Comparison of ENCODE assay signal across 25 cellular contexts in genomic region chr2:106953236-106953635, GRCh38.
A peak's percentile ranks its signal among the peaks of the same experiment; 100 is the strongest.
DNase-seq lines count a peak whose midpoint lies in the region; ATAC-seq, FAIRE-seq and TF ChIP-seq lines count a peak whose summit lies in the region.
"Had no signal": no experiment of that assay in that cellular context is flagged by ENCODE, and none has a peak within 500 bp of the region (broad histone marks: within the 10 kb centered on the region; RNA-seq: fewer than 3 reads in every experiment).

No MANE protein-coding gene starts in this region.

- H3K27me3 ChIP-seq in osteoblast (ENCODE audit: insufficient read depth, low read length): no peaks in the 10 kb centered on the region
- H3K27me3 ChIP-seq: BLaER1 treated with 17β-estradiol and CSF1 and Interleukin-3, amounts not matched to agents 10 nM and 100 nM; MG63 had no signal

- WGBS in A549 (ENCODE audit: missing lambda C conversion rate): 86% methylated on average over 5 of the region's 5 CpGs

- TF ChIP-seq POLR2A in A549 (IDR thresholded peaks at IDR 0.05; ENCODE audit: low read length): no peak

- H3K27ac ChIP-seq in A549 (no peak overlapping the region), osteoblast (ENCODE audit: low read depth, low read length) (no peak overlapping the region)
- H3K27ac ChIP-seq: BLaER1 treated with 17β-estradiol and CSF1 and Interleukin-3, amounts not matched to agents 10 nM and 100 nM; RWPE1 had no signal

- FAIRE-seq in A549 (lab: Jason Lieb, UNC): no peak
- FAIRE-seq: D721Med, GM12878, HTR-8/SVneo had no signal

- TF ChIP-seq CTCF in A549 (IDR thresholded peaks at IDR 0.05) (no peak), osteoblast (IDR thresholded peaks at IDR 0.05; ENCODE audit: extremely low read depth, low read depth, low read length) (no peak)

- POLR2A ChIA-PET in A549 (lab: Yijun Ruan, JAX): no interaction called here

- TF ChIP-seq EP300 in A549 (IDR thresholded peaks at IDR 0.05): no peak

- H3K4me1 ChIP-seq in A549 (no peaks in the 10 kb centered on the region), osteoblast (ENCODE audit: insufficient read depth, low read length) (peaks cover 24% of the 10 kb centered on the region)
- H3K4me1 ChIP-seq: BLaER1 treated with 17β-estradiol and CSF1 and Interleukin-3, amounts not matched to agents 10 nM and 100 nM; HAP-1 had no signal

- no peaks in the 10 kb centered on the region for H4K20me1 ChIP-seq in osteoblast (ENCODE audit: insufficient read depth, low read length)
- H4K20me1 ChIP-seq: BLaER1 treated with 17β-estradiol and CSF1 and Interleukin-3, amounts not matched to agents 10 nM and 100 nM had no signal

- no peak overlapping the region for H2AFZ ChIP-seq in osteoblast (ENCODE audit: low read length)

- DNase-seq in A549 (ENCODE audit: low read depth in 1 of 2, low spot score in 1 of 2) (no peak), HS-27A (ENCODE audit: low read depth) (peak; percentile 74), astrocyte of the hippocampus (ENCODE audit: low read depth, low spot score) (peak; percentile 18), osteoblast (ENCODE audit: insufficient read length, low spot score, missing footprints) (no peak), AML-193 (lab: John Stamatoyannopoulos, UW) (no peak), NCI-H2081 (lab: John Stamatoyannopoulos, UW) (no peak)
- DNase-seq: CD4-positive, alpha-beta T cell; GDM1; GOT3; HFFc6; KBM-7; MG63; NCI-H1417; NCI-H1694; NCI-H2029 treated with DMSO at 0.1 percent for 48 hours; NCI-H2227 treated with DMSO at 0.1 percent for 48 hours; NCI-H69; SHP77 had no signal

- H3K9me3 ChIP-seq in A549: no peaks in the 10 kb centered on the region; the same call in 2 of the 3 replicates
- no peaks in the 10 kb centered on the region for H3K9me3 ChIP-seq in osteoblast (ENCODE audit: low read depth, low read length)
- H3K9me3 ChIP-seq: HAP-1, MG63 had no signal

- H3K4me2 ChIP-seq in A549 (no peak overlapping the region), osteoblast (ENCODE audit: insufficient read depth, low read length) (peak overlapping the region; percentile 28)
- H3K4me2 ChIP-seq: BLaER1 treated with 17β-estradiol and CSF1 and Interleukin-3, amounts not matched to agents 10 nM and 100 nM had no signal

- no peak for TF ChIP-seq RAD21 in A549 (conservative IDR thresholded peaks at IDR 0.05 in 1 of 2, IDR thresholded peaks at IDR 0.05 in 1 of 2)

- H3K36me3 ChIP-seq in osteoblast (ENCODE audit: insufficient read depth, low read length): no peaks in the 10 kb centered on the region
- H3K36me3 ChIP-seq: BLaER1 treated with 17β-estradiol and CSF1 and Interleukin-3, amounts not matched to agents 10 nM and 100 nM; HAP-1; MG63 had no signal

- CTCF ChIA-PET in A549 (lab: Yijun Ruan, JAX): no interaction called here

- no peak for ATAC-seq in A549
- ATAC-seq in GM21619 (IDR thresholded peaks at IDR 0.05; ENCODE audit: unreplicated experiment): no peak
- ATAC-seq: GM12878 had no signal

- H3K79me2 ChIP-seq in osteoblast (ENCODE audit: insufficient read depth, low read length): no peaks in the 10 kb centered on the region

- H3K4me3 ChIP-seq in A549 (no peak overlapping the region), osteoblast (ENCODE audit: insufficient read depth, low read length) (no peak overlapping the region)
- H3K4me3 ChIP-seq: BLaER1 treated with 17β-estradiol and CSF1 and Interleukin-3, amounts not matched to agents 10 nM and 100 nM; GM12878; HAP-1; MG63 had no signal

TF ChIP-seq in A549, 52 proteins besides CTCF, POLR2A, EP300 and RAD21:
- TF ChIP-seq MAFK (IDR thresholded peaks at IDR 0.05; ENCODE audit: partially characterized antibody): peak; percentile 6
- no peak for TF ChIP-seq E2F6 (IDR thresholded peaks at IDR 0.05; ENCODE audit: borderline replicate concordance, low read depth)

Comparison
In these comparisons a context has a peak if more than half of its experiments do, and no peak if none do; other contexts are left out.
1. DNase-seq: peak in HS-27A (single experiment) and astrocyte of the hippocampus (single experiment); none in A549 (0 of 2), osteoblast (single experiment), AML-193 (0 of 2) and NCI-H2081 (0 of 2).